8 cellular contexts compared by ENCODE assay signal in genomic region chr16:15907863-15908478, GRCh38. TPM values are rescaled to one million over a fixed set of nuclear protein-coding genes. Genes with fewer than 3 reads are reported as not detected.
A peak's percentile ranks its signal among the peaks of the same experiment; 100 is the strongest.
DNase-seq lines count a peak whose midpoint lies in the region; ATAC-seq and TF ChIP-seq lines count a peak whose summit lies in the region.

No MANE protein-coding gene starts in this region.

- H3K27ac Mint-ChIP-seq in H9, result peak overlapping the region in 1 of 3 experiments; percentile 30; a peak in 3 of 7 replicates
- H3K27ac Mint-ChIP-seq in endodermal cell, result no peak overlapping the region

- no peak overlapping the region for H3T11ph ChIP-seq in H9 (ENCODE audit: low read length)

- H3K4me3 Mint-ChIP-seq in H9, result no peak overlapping the region; a peak in 1 of 5 replicates
- no peak overlapping the region for H3K4me3 Mint-ChIP-seq in endodermal cell

- no peak overlapping the region for H4K91ac ChIP-seq in H9 (ENCODE audit: insufficient read length, low read depth, low read length)

- H3K4me1 ChIP-seq in left ventricle myocardium inferior (no peaks in the 10 kb centered on the region), H9 (ENCODE audit: insufficient read depth, low read length) (no peaks in the 10 kb centered on the region), endodermal cell (ENCODE audit: control insufficient read depth, insufficient read depth, low read length) (no peaks in the 10 kb centered on the region)

- no peaks in the 10 kb centered on the region; the same call in 1 of the 2 replicates for H3K27me3 Mint-ChIP-seq in H9 (ENCODE audit: low read depth)
- peaks cover 4% of the 10 kb centered on the region for H3K27me3 Mint-ChIP-seq in endodermal cell (ENCODE audit: insufficient read depth)

- no peak overlapping the region for H3K27ac ChIP-seq in left ventricle myocardium inferior (replicated peaks)
- H3K27ac ChIP-seq in H9 (ENCODE audit: insufficient read length, low read depth, low read length), result no peak overlapping the region
- no peak overlapping the region for H3K27ac ChIP-seq in endodermal cell (ENCODE audit: low read depth, low read length)

- H2BK15ac ChIP-seq in H9 (ENCODE audit: low read depth, low read length), result no peak overlapping the region

- WGBS in H9 (ENCODE audit: extremely low coverage, insufficient read length, low lambda C conversion rate), result no CpG with 5 or more reads among the region's 7 CpGs
- WGBS in endodermal cell (ENCODE audit: insufficient coverage in 1 of 2, insufficient read length in 1 of 2), 2 experiments, result 85 to 90% methylated on average over 4 to 7 of the region's 7 CpGs

- H3K4me2 ChIP-seq in H9 (ENCODE audit: insufficient read depth, insufficient read length, low read length), result no peak overlapping the region

- H3K9me3 ChIP-seq in left ventricle myocardium inferior (replicated peaks) (peaks cover 10% of the 10 kb centered on the region), H9 (ENCODE audit: control insufficient read depth, low read depth, low read length) (no peaks in the 10 kb centered on the region), endodermal cell (ENCODE audit: control insufficient read depth, low read length) (no peaks in the 10 kb centered on the region)

- no peaks in the 10 kb centered on the region for H3K27me3 ChIP-seq in left ventricle myocardium inferior (ENCODE audit: low read depth)
- no peaks in the 10 kb centered on the region for H3K27me3 ChIP-seq in H9 (ENCODE audit: insufficient read depth, low read length)
- H3K27me3 ChIP-seq in endodermal cell (ENCODE audit: control insufficient read depth, insufficient read depth, low read length, poor library complexity, severe bottlenecking), result no peaks in the 10 kb centered on the region

- no peaks in the 10 kb centered on the region for H3K79me1 ChIP-seq in H9 (ENCODE audit: insufficient read depth, low read depth, low read length, poor library complexity, severe bottlenecking)

- H3K23me2 ChIP-seq in H9 (ENCODE audit: insufficient read length, low read depth, low read length, poor library complexity, severe bottlenecking), result no peaks in the 10 kb centered on the region

- ATAC-seq in left ventricle myocardium superior, result peak; percentile 25
- peak; percentile 99 for ATAC-seq in SK-N-SH treated with all-trans-retinoic acid at 6 μM for 48 hours

- no peak overlapping the region for H3K4ac ChIP-seq in H9 (ENCODE audit: low read depth, low read length)

- no peak overlapping the region for H2BK120ac ChIP-seq in H9 (ENCODE audit: low read depth, low read length, poor library complexity, severe bottlenecking)

- H3K23ac ChIP-seq in H9 (ENCODE audit: insufficient read length, low read depth, low read length), result no peak overlapping the region

- H2BK12ac ChIP-seq in H9 (ENCODE audit: insufficient read length, low read depth, low read length), result no peak overlapping the region

- H3K4me3 ChIP-seq in left ventricle myocardium inferior (no peak overlapping the region), endodermal cell (ENCODE audit: low read length) (no peak overlapping the region)

- H3K14ac ChIP-seq in H9 (ENCODE audit: insufficient read depth, low read length), result no peak overlapping the region

- no peak overlapping the region for H3K56ac ChIP-seq in H9 (ENCODE audit: insufficient read length, low read depth, low read length)

- in situ Hi-C loops in KBM-7 (cut with MboI; ENCODE audit: low pct_unique_long_range_greater_than_20kb, low sequenced_read_pairs), result no loop called here

- H3K18ac ChIP-seq in H9 (ENCODE audit: insufficient read length, low read depth, low read length), result no peak overlapping the region

- H2BK20ac ChIP-seq in H9 (ENCODE audit: low read depth, low read length, poor library complexity, severe bottlenecking), result no peak overlapping the region

- no peak overlapping the region for H4K8ac ChIP-seq in H9 (replicated peaks; ENCODE audit: insufficient read length, low read depth, low read length)

- H2BK5ac ChIP-seq in H9 (ENCODE audit: insufficient read length, low read length), result no peak overlapping the region

- TF ChIP-seq CTCF in left ventricle myocardium inferior (IDR thresholded peaks at IDR 0.05; ENCODE audit: borderline replicate concordance) (no peak), H9 (conservative IDR thresholded peaks at IDR 0.05) (no peak), endodermal cell (conservative IDR thresholded peaks at IDR 0.05) (no peak)

- H4K5ac ChIP-seq in H9 (ENCODE audit: insufficient read length, low read depth, low read length), result no peak overlapping the region

- no peaks in the 10 kb centered on the region for H3K36me3 ChIP-seq in left ventricle myocardium inferior
- no peaks in the 10 kb centered on the region for H3K36me3 ChIP-seq in endodermal cell (ENCODE audit: control insufficient read depth, insufficient read depth, low read length)

- H3K9ac ChIP-seq in H9 (ENCODE audit: extremely low read depth, insufficient read length, low read length) (no peak overlapping the region), endodermal cell (ENCODE audit: extremely low read depth, low read length, poor library complexity, severe bottlenecking) (no peak overlapping the region)

- no peaks in the 10 kb centered on the region for H3K79me2 ChIP-seq in H9 (ENCODE audit: insufficient read depth, low read length)

- peak overlapping the region; percentile 57 for H2AFZ ChIP-seq in H9 (ENCODE audit: low read length)

- no peak overlapping the region for H2AK5ac ChIP-seq in H9 (ENCODE audit: insufficient read length, low read length)

- H3K4me1 Mint-ChIP-seq in H9 (peaks cover 4 to 9% of the 10 kb centered on the region in 2 experiments; a peak in 3 of 4 replicates), endodermal cell (no peaks in the 10 kb centered on the region)

- DNase-seq in left ventricle myocardium superior (no peak), left ventricle myocardium inferior (no peak), H9 (peak; percentile 95), KBM-7 (peak; percentile 38), endodermal cell (peak; percentile 92)
- DNase-seq in stimulated activated CD8-positive, alpha-beta memory T cell treated with anti-CD3 and anti-CD28 coated beads, Interleukin-4, amount 100 ng/mL, for 48 hours, result peak; percentile 59
- no peak for DNase-seq in effector CD4-positive, alpha-beta T cell

- H3K9me3 Mint-ChIP-seq in H9 (no peaks in the 10 kb centered on the region; a peak in 1 of 5 replicates), endodermal cell (no peaks in the 10 kb centered on the region)

- H4K20me1 ChIP-seq in H9 (ENCODE audit: control insufficient read depth, insufficient read depth, insufficient read length), result no peaks in the 10 kb centered on the region

- H3K36me3 Mint-ChIP-seq in H9 (ENCODE audit: insufficient read depth in 1 of 3, low read depth in 3 of 3) (no peaks in the 10 kb centered on the region), endodermal cell (ENCODE audit: low read depth) (no peaks in the 10 kb centered on the region)

- intact Hi-C loops in left ventricle myocardium superior (cut with micrococcal nuclease) (no loop called here), left ventricle myocardium inferior (cut with micrococcal nuclease) (no loop called here)

TF ChIP-seq in SK-N-SH treated with all-trans-retinoic acid at 6 μM for 48 hours, 23 proteins besides CTCF, POLR2A, EP300 and RAD21:
- no peak for TF ChIP-seq CREB5 (CRISPR knock-in tag; IDR thresholded peaks at IDR 0.05; ENCODE audit: low read depth)
- no peak for TF ChIP-seq ISL1 (CRISPR knock-in tag; IDR thresholded peaks at IDR 0.05)
- no peak for TF ChIP-seq PATZ1 (CRISPR knock-in tag; IDR thresholded peaks at IDR 0.05; ENCODE audit: borderline replicate concordance)
- TF ChIP-seq ZC3H10 (CRISPR knock-in tag; IDR thresholded peaks at IDR 0.05), result no peak
- TF ChIP-seq ARNTL (CRISPR knock-in tag; IDR thresholded peaks at IDR 0.05; ENCODE audit: borderline replicate concordance, low read depth), result no peak
- no peak for TF ChIP-seq ZFP30 (CRISPR knock-in tag; IDR thresholded peaks at IDR 0.05)

RNA-seq across cellular contexts. Expression of gene CEP20, which starts 19.6 kb away (rescaled TPM):
- total RNA-seq in left ventricle myocardium superior (30.6 TPM), left ventricle myocardium inferior (30.7 TPM), H9 (2021) (36.9 and 43.8 TPM in 2 replicates), endodermal cell (10 to 100 TPM; 30.9 to 31.1 TPM)
- polyA plus RNA-seq in endodermal cell (2013, experiment 1 of 2), result 36.7 TPM
- 34.9 TPM for polyA plus RNA-seq in endodermal cell (2013, experiment 2 of 2)

RNA-seq across cellular contexts. Expression of gene ABCC1, which starts 41.4 kb away (rescaled TPM):
- total RNA-seq in left ventricle myocardium superior, result 23.2 TPM
- 17.0 TPM for total RNA-seq in left ventricle myocardium inferior
- 51.7 and 56.4 TPM in 2 replicates for total RNA-seq in H9 (2021)
- 10 to 100 TPM; 47.1 to 51.2 TPM for total RNA-seq in endodermal cell
- 32.4 TPM for polyA plus RNA-seq in endodermal cell (2013, experiment 1 of 2)
- 31.2 TPM for polyA plus RNA-seq in endodermal cell (2013, experiment 2 of 2)

RNA-seq across cellular contexts. Expression of gene MYH11, which starts 51.1 kb away (rescaled TPM):
- total RNA-seq in left ventricle myocardium superior (8.0 TPM), left ventricle myocardium inferior (15.6 TPM), H9 (2021) (0.42 and 0.88 TPM in 2 replicates), endodermal cell (under 1 TPM; 0.09 to 0.29 TPM)
- 0.11 TPM for polyA plus RNA-seq in endodermal cell (2013, experiment 1 of 2)
- 0.12 TPM for polyA plus RNA-seq in endodermal cell (2013, experiment 2 of 2)

Comparison
In these comparisons a context has a peak if more than half of its experiments do, and no peak if none do; other contexts are left out.
1. DNase-seq: peak in H9 (single experiment), KBM-7 (single experiment), endodermal cell (single experiment) and stimulated activated CD8-positive, alpha-beta memory T cell treated with anti-CD3 and anti-CD28 coated beads, Interleukin-4, amount 100 ng/mL, for 48 hours (single experiment); none in left ventricle myocardium superior (single experiment), left ventricle myocardium inferior (single experiment) and effector CD4-positive, alpha-beta T cell (single experiment).